3 cellular contexts compared by ENCODE assay signal in the genomic region with DNA sequence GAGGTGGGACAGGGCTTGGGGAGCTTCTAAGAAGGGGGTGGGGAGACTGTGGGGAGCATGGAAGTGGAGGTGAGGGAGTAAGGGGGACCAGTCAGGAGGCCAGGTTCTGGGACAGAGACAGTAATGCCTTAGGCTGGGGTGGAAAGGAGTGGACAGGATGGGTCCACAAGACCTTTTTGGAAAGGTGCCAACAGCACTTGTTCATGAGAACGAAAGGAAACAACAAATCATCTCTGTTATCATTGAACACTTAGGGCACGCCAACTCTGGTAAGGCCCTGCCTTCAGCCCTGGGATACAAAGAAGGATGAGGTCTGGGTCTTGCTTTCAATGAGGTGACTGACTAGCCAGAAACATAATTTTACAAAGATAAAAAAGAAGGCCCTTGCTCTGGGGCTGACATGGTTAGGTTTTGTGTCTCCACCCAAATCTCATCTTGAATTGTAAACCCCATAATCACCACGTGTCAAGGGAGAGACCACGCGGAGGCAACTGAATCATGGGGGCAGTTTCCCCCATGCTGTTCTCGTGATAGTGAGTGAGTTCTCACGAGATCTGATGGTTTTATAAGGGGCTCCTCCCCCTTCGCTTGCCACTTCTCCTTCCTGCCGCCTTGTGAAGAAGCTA.
TF ChIP-seq lines count a peak whose summit lies in the region.

No MANE protein-coding gene starts in this region.

TF ChIP-seq in IMR-90, 13 proteins besides CTCF, POLR2A, EP300 and RAD21:
- no peak for TF ChIP-seq MAZ (IDR thresholded peaks at IDR 0.05; ENCODE audit: borderline replicate concordance, low read depth, low read length)
- TF ChIP-seq CHD1 (IDR thresholded peaks at IDR 0.05; ENCODE audit: low read depth, low read length) = no peak
- TF ChIP-seq NFE2L2 (IDR thresholded peaks at IDR 0.05; ENCODE audit: low read depth, low read length) = no peak
- TF ChIP-seq RFX5 (IDR thresholded peaks at IDR 0.05; ENCODE audit: low read depth, low read length) = no peak
- TF ChIP-seq SMC3 (IDR thresholded peaks at IDR 0.05; ENCODE audit: low read depth, low read length) = no peak
- no peak for TF ChIP-seq CEBPB (IDR thresholded peaks at IDR 0.05; ENCODE audit: low read depth, low read length)
- TF ChIP-seq, protein P1, sequence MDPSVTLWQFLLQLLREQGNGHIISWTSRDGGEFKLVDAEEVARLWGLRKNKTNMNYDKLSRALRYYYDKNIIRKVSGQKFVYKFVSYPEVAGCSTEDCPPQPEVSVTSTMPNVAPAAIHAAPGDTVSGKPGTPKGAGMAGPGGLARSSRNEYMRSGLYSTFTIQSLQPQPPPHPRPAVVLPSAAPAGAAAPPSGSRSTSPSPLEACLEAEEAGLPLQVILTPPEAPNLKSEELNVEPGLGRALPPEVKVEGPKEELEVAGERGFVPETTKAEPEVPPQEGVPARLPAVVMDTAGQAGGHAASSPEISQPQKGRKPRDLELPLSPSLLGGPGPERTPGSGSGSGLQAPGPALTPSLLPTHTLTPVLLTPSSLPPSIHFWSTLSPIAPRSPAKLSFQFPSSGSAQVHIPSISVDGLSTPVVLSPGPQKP (IDR thresholded peaks at IDR 0.05; ENCODE audit: borderline replicate concordance, low read depth, low read length) = no peak

TF ChIP-seq in K562, 482 proteins besides CTCF, POLR2A, EP300 and RAD21 (continues in another document):
- TF ChIP-seq, protein P2, sequence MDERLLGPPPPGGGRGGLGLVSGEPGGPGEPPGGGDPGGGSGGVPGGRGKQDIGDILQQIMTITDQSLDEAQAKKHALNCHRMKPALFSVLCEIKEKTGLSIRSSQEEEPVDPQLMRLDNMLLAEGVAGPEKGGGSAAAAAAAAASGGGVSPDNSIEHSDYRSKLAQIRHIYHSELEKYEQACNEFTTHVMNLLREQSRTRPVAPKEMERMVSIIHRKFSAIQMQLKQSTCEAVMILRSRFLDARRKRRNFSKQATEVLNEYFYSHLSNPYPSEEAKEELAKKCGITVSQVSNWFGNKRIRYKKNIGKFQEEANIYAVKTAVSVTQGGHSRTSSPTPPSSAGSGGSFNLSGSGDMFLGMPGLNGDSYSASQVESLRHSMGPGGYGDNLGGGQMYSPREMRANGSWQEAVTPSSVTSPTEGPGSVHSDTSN (CRISPR knock-in tag; IDR thresholded peaks at IDR 0.05; ENCODE audit: low read depth) = no peak
- TF ChIP-seq, protein P2 (tag; conservative IDR thresholded peaks at IDR 0.05; ENCODE audit: low read depth) = peak; percentile 78
- TF ChIP-seq FOS (IDR thresholded peaks at IDR 0.05; ENCODE audit: extremely low read depth, insufficient read length) (no peak), CHD2 (IDR thresholded peaks at IDR 0.05; ENCODE audit: low read depth, low read length) (peak; percentile 75), CHCHD3 (CRISPR knock-in tag; IDR thresholded peaks at IDR 0.05) (no peak), STAT5B (CRISPR knock-in tag; IDR thresholded peaks at IDR 0.05) (no peak), ZNF24 (IDR thresholded peaks at IDR 0.05) (no peak), POLR3A (IDR thresholded peaks at IDR 0.05; ENCODE audit: borderline replicate concordance, extremely low read depth, insufficient read depth, insufficient read length) (no peak)
- TF ChIP-seq, protein P3, sequence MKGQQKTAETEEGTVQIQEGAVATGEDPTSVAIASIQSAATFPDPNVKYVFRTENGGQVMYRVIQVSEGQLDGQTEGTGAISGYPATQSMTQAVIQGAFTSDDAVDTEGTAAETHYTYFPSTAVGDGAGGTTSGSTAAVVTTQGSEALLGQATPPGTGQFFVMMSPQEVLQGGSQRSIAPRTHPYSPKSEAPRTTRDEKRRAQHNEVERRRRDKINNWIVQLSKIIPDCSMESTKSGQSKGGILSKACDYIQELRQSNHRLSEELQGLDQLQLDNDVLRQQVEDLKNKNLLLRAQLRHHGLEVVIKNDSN (CRISPR knock-in tag; IDR thresholded peaks at IDR 0.05) = no peak
- TF ChIP-seq, protein P4, sequence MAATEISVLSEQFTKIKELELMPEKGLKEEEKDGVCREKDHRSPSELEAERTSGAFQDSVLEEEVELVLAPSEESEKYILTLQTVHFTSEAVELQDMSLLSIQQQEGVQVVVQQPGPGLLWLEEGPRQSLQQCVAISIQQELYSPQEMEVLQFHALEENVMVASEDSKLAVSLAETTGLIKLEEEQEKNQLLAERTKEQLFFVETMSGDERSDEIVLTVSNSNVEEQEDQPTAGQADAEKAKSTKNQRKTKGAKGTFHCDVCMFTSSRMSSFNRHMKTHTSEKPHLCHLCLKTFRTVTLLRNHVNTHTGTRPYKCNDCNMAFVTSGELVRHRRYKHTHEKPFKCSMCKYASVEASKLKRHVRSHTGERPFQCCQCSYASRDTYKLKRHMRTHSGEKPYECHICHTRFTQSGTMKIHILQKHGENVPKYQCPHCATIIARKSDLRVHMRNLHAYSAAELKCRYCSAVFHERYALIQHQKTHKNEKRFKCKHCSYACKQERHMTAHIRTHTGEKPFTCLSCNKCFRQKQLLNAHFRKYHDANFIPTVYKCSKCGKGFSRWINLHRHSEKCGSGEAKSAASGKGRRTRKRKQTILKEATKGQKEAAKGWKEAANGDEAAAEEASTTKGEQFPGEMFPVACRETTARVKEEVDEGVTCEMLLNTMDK (IDR thresholded peaks at IDR 0.05; ENCODE audit: borderline replicate concordance, insufficient read depth, low read depth, low read length, poor library complexity, severe bottlenecking) = no peak

TF ChIP-seq in GM23338, 12 proteins besides CTCF, POLR2A, EP300 and RAD21:
- no peak for TF ChIP-seq ZNF331 (CRISPR knock-in tag; IDR thresholded peaks at IDR 0.05; ENCODE audit: low read depth)
- TF ChIP-seq NANOG (IDR thresholded peaks at IDR 0.05; ENCODE audit: borderline replicate concordance) = no peak
- TF ChIP-seq, protein P5, sequence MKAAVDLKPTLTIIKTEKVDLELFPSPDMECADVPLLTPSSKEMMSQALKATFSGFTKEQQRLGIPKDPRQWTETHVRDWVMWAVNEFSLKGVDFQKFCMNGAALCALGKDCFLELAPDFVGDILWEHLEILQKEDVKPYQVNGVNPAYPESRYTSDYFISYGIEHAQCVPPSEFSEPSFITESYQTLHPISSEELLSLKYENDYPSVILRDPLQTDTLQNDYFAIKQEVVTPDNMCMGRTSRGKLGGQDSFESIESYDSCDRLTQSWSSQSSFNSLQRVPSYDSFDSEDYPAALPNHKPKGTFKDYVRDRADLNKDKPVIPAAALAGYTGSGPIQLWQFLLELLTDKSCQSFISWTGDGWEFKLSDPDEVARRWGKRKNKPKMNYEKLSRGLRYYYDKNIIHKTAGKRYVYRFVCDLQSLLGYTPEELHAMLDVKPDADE (IDR thresholded peaks at IDR 0.05) = no peak
- no peak for TF ChIP-seq JUNB (IDR thresholded peaks at IDR 0.05; ENCODE audit: unreplicated experiment)
- TF ChIP-seq CREB1 (CRISPR knock-in tag; IDR thresholded peaks at IDR 0.05; ENCODE audit: low read depth) = no peak
- no peak for TF ChIP-seq ZNF114 (CRISPR knock-in tag; IDR thresholded peaks at IDR 0.05)
- no peak for TF ChIP-seq STAT1 (IDR thresholded peaks at IDR 0.05; ENCODE audit: unreplicated experiment)
TF ChIP-seq in GM23338: peak in this region for 0.
